Comparison of ENCODE assay signal across 20 cellular contexts in genomic region chr7:92221766-92222165, GRCh38. TPM values are rescaled to one million over a fixed set of nuclear protein-coding genes. Genes with fewer than 3 reads are reported as not detected.
A peak's percentile ranks its signal among the peaks of the same experiment; 100 is the strongest.
DNase-seq lines count a peak whose midpoint lies in the region; ATAC-seq and TF ChIP-seq lines count a peak whose summit lies in the region.
"Had no signal": no experiment of that assay in that cellular context is flagged by ENCODE, and none has a peak within 500 bp of the region (broad histone marks: within the 10 kb centered on the region; RNA-seq: fewer than 3 reads in every experiment).

No MANE protein-coding gene starts in this region.

- H3K36me3 ChIP-seq in PC-3 (ENCODE audit: low read depth, low read length), result peaks cover 25% of the 10 kb centered on the region

- no peaks in the 10 kb centered on the region for H3K9me3 ChIP-seq in PC-3 (ENCODE audit: low read length)
- H3K9me3 ChIP-seq: A549, Caco-2 had no signal

- H3K9me2 ChIP-seq in PC-3 (replicated peaks; ENCODE audit: low read length), result no peaks in the 10 kb centered on the region

- H3K4me1 ChIP-seq in PC-3 (ENCODE audit: insufficient read depth, low read length), result no peaks in the 10 kb centered on the region
- H3K4me1 ChIP-seq: A549, Caco-2 had no signal

- no peak overlapping the region for H2AFZ ChIP-seq in PC-3 (ENCODE audit: low read length)

- POLR2A ChIA-PET in PC-3 (lab: Charles Lee; ENCODE audit: unreplicated experiment), result no interaction called here

- peaks cover 39% of the 10 kb centered on the region for H3K36me3 Mint-ChIP-seq in type B pancreatic cell

- no peaks in the 10 kb centered on the region for H3K4me1 Mint-ChIP-seq in type B pancreatic cell (ENCODE audit: unreplicated experiment)

- H3K27ac ChIP-seq in PC-3 (ENCODE audit: low read length), result no peak overlapping the region
- H3K27ac ChIP-seq: 22Rv1, A549, C4-2B had no signal

- intact Hi-C loops in PC-3 (cut with micrococcal nuclease), result no loop called here

- no peak overlapping the region for H3K4me3 Mint-ChIP-seq in type B pancreatic cell
- H3K4me3 Mint-ChIP-seq: CD4-positive, alpha-beta T cell; HFFc6; IgD-negative memory B cell had no signal

- TF ChIP-seq CTCF in PC-3 (conservative IDR thresholded peaks at IDR 0.05; ENCODE audit: low read depth, low read length), result no peak
- no peak for TF ChIP-seq CTCF in type B pancreatic cell (conservative IDR thresholded peaks at IDR 0.05)

- H3K27me3 ChIP-seq in PC-3 (ENCODE audit: low read length), result no peaks in the 10 kb centered on the region

- no peaks in the 10 kb centered on the region for H3K9me3 Mint-ChIP-seq in type B pancreatic cell
- H3K9me3 Mint-ChIP-seq: CD4-positive, alpha-beta T cell; HFFc6; IgD-negative memory B cell had no signal

- no peaks in the 10 kb centered on the region for H4K20me1 ChIP-seq in PC-3 (ENCODE audit: low read length)

- H3K27ac Mint-ChIP-seq in type B pancreatic cell, result peak overlapping the region; percentile 30
- H3K27ac Mint-ChIP-seq: CD4-positive, alpha-beta T cell; HFFc6; IgD-negative memory B cell had no signal

- H3K9ac ChIP-seq in PC-3 (ENCODE audit: low read length), result no peak overlapping the region

- ATAC-seq in PC-3 (no peak), esophagus mucosa (peak; percentile 36)
- ATAC-seq: A549, HCT116 had no signal

- H3K4me2 ChIP-seq in PC-3 (ENCODE audit: low read length), result no peak overlapping the region
- H3K4me2 ChIP-seq: A549 had no signal

- CTCF ChIA-PET in PC-3 (lab: Charles Lee), result no interaction called here

- H3K4me3 ChIP-seq in PC-3 (ENCODE audit: low read length), result no peak overlapping the region
- H3K4me3 ChIP-seq: A549 had no signal

- no peaks in the 10 kb centered on the region for H3F3A ChIP-seq in PC-3 (ENCODE audit: low read length, unreplicated experiment)

- peak; percentile 27 for DNase-seq in DMS53 (lab: John Stamatoyannopoulos, UW)
- DNase-seq in DMS53 treated with DMSO at 0.1 percent for 48 hours (lab: John Stamatoyannopoulos, UW; ENCODE audit: unreplicated experiment), result no peak
- peak; percentile 24 for DNase-seq in PC-3
- DNase-seq in type B pancreatic cell (ENCODE audit: extremely low spot score, unreplicated experiment), result no peak
- no peak for DNase-seq in islet precursor cell
- no peak for DNase-seq in T1000 (lab: John Stamatoyannopoulos, UW)
- DNase-seq: AML-193; Caco-2; CD4-positive, alpha-beta T cell; DMS79 treated with DMSO at 0.1 percent for 48 hours; GF-D8; GOT3; H7; HFFc6 had no signal

- H3K79me2 ChIP-seq in PC-3 (ENCODE audit: low read length), result no peaks in the 10 kb centered on the region

- no peaks in the 10 kb centered on the region for H3K27me3 Mint-ChIP-seq in type B pancreatic cell
- H3K27me3 Mint-ChIP-seq: CD4-positive, alpha-beta T cell; IgD-negative memory B cell had no signal

- no TSS peak for BruUV-seq in PC-3 (replicated peaks; lab: Mats Ljungman, UMichigan)

RNA-seq across cellular contexts. Expression of gene KRIT1, which starts 23.9 kb away (rescaled TPM):
- total RNA-seq in PC-3 (2014; rRNA removed), result 23.7 and 46.4 TPM in 2 replicates
- 21.7 TPM for total RNA-seq in esophagus mucosa
- total RNA-seq in type B pancreatic cell (ENCODE audit: low replicate concordance), result 34.8 and 43.5 TPM in 2 replicates

RNA-seq across cellular contexts. Expression of gene ANKIB1, which starts 24.0 kb away (rescaled TPM):
- total RNA-seq in PC-3 (2014; rRNA removed) (25.1 and 32.1 TPM in 2 replicates), esophagus mucosa (26.1 TPM), type B pancreatic cell (ENCODE audit: low replicate concordance) (58.7 and 65.0 TPM in 2 replicates)

RNA-seq across cellular contexts. Expression of gene LRRD1, which starts 42.8 kb away (rescaled TPM):
- total RNA-seq in PC-3 (2014; rRNA removed) (not detected in 2 replicates), esophagus mucosa (not detected), type B pancreatic cell (ENCODE audit: low replicate concordance) (0.19 TPM in 1 of 2 replicates, not detected in the other)
- total RNA-seq: Caco-2; CD4-positive, alpha-beta T cell; H7; HFFc6 had no signal

Comparison
In these comparisons a context has a peak if more than half of its experiments do, and no peak if none do; other contexts are left out.
1. DNase-seq: peak in DMS53 (single experiment) and PC-3 (single experiment); none in DMS53 treated with DMSO at 0.1 percent for 48 hours (single experiment), type B pancreatic cell (single experiment), islet precursor cell (single experiment) and T1000 (single experiment).